In genomic region chr11:17515443-17516176, GRCh38 we compare ENCODE assay signal across 37 cellular contexts. TPM values are rescaled to one million over a fixed set of nuclear protein-coding genes. Genes with fewer than 3 reads are reported as not detected.
"Had no signal": no experiment of that assay in that cellular context is flagged by ENCODE, and none has a peak within 500 bp of the region (broad histone marks: within the 10 kb centered on the region; RNA-seq: fewer than 3 reads in every experiment).

No MANE protein-coding gene starts in this region.

- H3K9me3 Mint-ChIP-seq: activated T-cell treated with anti-CD3 and anti-CD28 coated beads, Interleukin-2, amount 50 U/mL, for 72 hours; brain; effector memory CD8-positive, alpha-beta T cell; mesothelial cell of epicardium; naive B cell; nephron progenitor cell; stimulated activated naive B cell treated with anti-CD40 and anti-IgM and Interleukin-4, amounts not matched to agents 10 μg/mL and 1 μg/mL and 100 μg/mL, for 72 hours; T-helper 2 cell treated with Interferon-gamma antibody and Interleukin-4, amounts not matched to agents 5 μg/mL and 100 μg/mL, for 36 hours had no signal

- H3K4me1 ChIP-seq: ascending aorta, gastrocnemius medialis, pancreas, prostate gland, stomach, suprapubic skin, transverse colon had no signal

- H3K4me3 ChIP-seq: ascending aorta, cardiac muscle cell, coronary artery, gastrocnemius medialis, hepatocyte, pancreas, prostate gland, skin epidermis, stomach, suprapubic skin, transverse colon had no signal

- H2AFZ ChIP-seq: hepatocyte had no signal

- H3K4me2 ChIP-seq: hepatocyte had no signal

- H3K27me3 ChIP-seq: ascending aorta, cardiac muscle cell, gastrocnemius medialis, hepatocyte, pancreas, transverse colon had no signal

- ATAC-seq: activated T-cell treated with anti-CD3 and anti-CD28 coated beads, Interleukin-2, amount 50 U/mL, for 72 hours; effector memory CD8-positive, alpha-beta T cell; gastrocnemius medialis; left cardiac atrium; left ventricle myocardium superior; pancreas; sciatic nerve; stimulated activated naive B cell treated with anti-CD40 and anti-IgM and Interleukin-4, amounts not matched to agents 10 μg/mL and 1 μg/mL and 100 μg/mL, for 72 hours had no signal

- H3K36me3 ChIP-seq: ascending aorta, cardiac muscle cell, gastrocnemius medialis, pancreas, prostate gland, suprapubic skin, transverse colon had no signal

- H3K79me2 ChIP-seq: hepatocyte had no signal

- H3K4me3 Mint-ChIP-seq: activated naive CD8-positive, alpha-beta T cell; activated T-cell treated with anti-CD3 and anti-CD28 coated beads, Interleukin-2, amount 50 U/mL, for 72 hours; brain; effector memory CD8-positive, alpha-beta T cell; mesothelial cell of epicardium; naive B cell; nephron progenitor cell; stimulated activated naive B cell treated with anti-CD40 and anti-IgM and Interleukin-4, amounts not matched to agents 10 μg/mL and 1 μg/mL and 100 μg/mL, for 72 hours; T-helper 2 cell treated with Interferon-gamma antibody and Interleukin-4, amounts not matched to agents 5 μg/mL and 100 μg/mL, for 36 hours had no signal

- H3K4me1 Mint-ChIP-seq: naive B cell had no signal

- H3K9me3 ChIP-seq: ascending aorta, gastrocnemius medialis, pancreas, prostate gland, stomach, suprapubic skin, transverse colon had no signal

- FAIRE-seq: pancreas, urothelium cell line had no signal

- DNase-seq: activated CD4-positive, alpha-beta T cell treated with anti-CD3 and anti-CD28 coated beads for 4 hours; activated CD4-positive, alpha-beta T cell treated with anti-CD3 and anti-CD28 coated beads, Interleukin-2, amount 50 U/mL, for 4 hours; activated CD4-positive, CD25-positive, alpha-beta regulatory T cell; activated naive CD4-positive, alpha-beta T cell; activated T-cell treated with anti-CD3 and anti-CD28 coated beads for 4 hours; activated T-cell treated with anti-CD3 and anti-CD28 coated beads, Interleukin-2, amount 50 U/mL, for 72 hours; cerebellar nuclear complex; effector memory CD8-positive, alpha-beta T cell; erythroblast; gastrocnemius medialis; islet precursor cell; left cardiac atrium; left ventricle myocardium superior; mammary epithelial cell; naive B cell; nephron progenitor cell; pancreas; retina; stimulated activated CD4-positive, alpha-beta T cell treated with anti-CD3 and anti-CD28 coated beads, Interleukin-2, amount 100 ng/mL, for 24 hours; stimulated activated naive B cell treated with anti-CD40 and anti-IgM and Interleukin-4, amounts not matched to agents 10 μg/mL and 1 μg/mL and 100 μg/mL, for 72 hours; stomach; T-helper 1 cell; transverse colon had no signal

- H3K27ac Mint-ChIP-seq: activated naive CD8-positive, alpha-beta T cell; activated T-cell treated with anti-CD3 and anti-CD28 coated beads, Interleukin-2, amount 50 U/mL, for 72 hours; effector memory CD8-positive, alpha-beta T cell; mesothelial cell of epicardium; naive B cell; nephron progenitor cell; stimulated activated naive B cell treated with anti-CD40 and anti-IgM and Interleukin-4, amounts not matched to agents 10 μg/mL and 1 μg/mL and 100 μg/mL, for 72 hours; T-helper 2 cell treated with Interferon-gamma antibody and Interleukin-4, amounts not matched to agents 5 μg/mL and 100 μg/mL, for 36 hours had no signal

- H3K36me3 Mint-ChIP-seq: activated naive CD8-positive, alpha-beta T cell; brain; mesothelial cell of epicardium; naive B cell; stimulated activated naive B cell treated with anti-CD40 and anti-IgM and Interleukin-4, amounts not matched to agents 10 μg/mL and 1 μg/mL and 100 μg/mL, for 72 hours had no signal

- H3K27ac ChIP-seq: ascending aorta, cardiac muscle cell, coronary artery, gastrocnemius medialis, hepatocyte, pancreas, prostate gland, skin epidermis, stomach, suprapubic skin, transverse colon had no signal

RNA-seq across cellular contexts. Expression of gene USH1C, which starts 28.6 kb away (rescaled TPM):
- total RNA-seq: activated T-cell treated with anti-CD3 and anti-CD28 coated beads, Interleukin-2, amount 50 U/mL, for 72 hours; ascending aorta; mammary epithelial cell; prostate gland; sciatic nerve; suprapubic skin had no signal
- polyA plus RNA-seq: cardiac muscle cell, mammary epithelial cell had no signal

RNA-seq across cellular contexts. Expression of gene OTOG, which starts 31.4 kb away (rescaled TPM):
- total RNA-seq: activated T-cell treated with anti-CD3 and anti-CD28 coated beads, Interleukin-2, amount 50 U/mL, for 72 hours; ascending aorta; gastrocnemius medialis; left cardiac atrium; left ventricle myocardium superior; mammary epithelial cell; pancreas; sciatic nerve; stomach; suprapubic skin; transverse colon had no signal
- polyA plus RNA-seq: adipose tissue, cardiac muscle cell, mammary epithelial cell, pancreas, stomach had no signal

RNA-seq across cellular contexts. Expression of gene ABCC8, which starts 39.0 kb away (rescaled TPM):
- total RNA-seq: activated T-cell treated with anti-CD3 and anti-CD28 coated beads, Interleukin-2, amount 50 U/mL, for 72 hours; ascending aorta; mesothelial cell of epicardium had no signal
- polyA plus RNA-seq: hepatocyte, mammary epithelial cell had no signal
